ENCODE assay signal across 9 cellular contexts in genomic region chr1:200837931-200838571, GRCh38. TPM values are rescaled to one million over a fixed set of nuclear protein-coding genes. Genes with fewer than 3 reads are reported as not detected.
A peak's percentile ranks its signal among the peaks of the same experiment; 100 is the strongest.
DNase-seq lines count a peak whose midpoint lies in the region; TF ChIP-seq lines count a peak whose summit lies in the region.
"Had no signal": no experiment of that assay in that cellular context is flagged by ENCODE, and none has a peak within 500 bp of the region (broad histone marks: within the 10 kb centered on the region; RNA-seq: fewer than 3 reads in every experiment).

No MANE protein-coding gene starts in this region.

- H3K4me3 ChIP-seq in AG04450 (ENCODE audit: low read depth, low read length), result no peak overlapping the region

- H3K27me3 ChIP-seq in AG04450 (ENCODE audit: control insufficient read depth, insufficient read depth, low read length), result no peaks in the 10 kb centered on the region

- TF ChIP-seq CTCF in AG04450 (IDR thresholded peaks at IDR 0.05; ENCODE audit: low read depth, low read length) (peak; percentile 52), GM13977 (IDR thresholded peaks at IDR 0.05; ENCODE audit: extremely low read depth, insufficient read depth, missing control alignments) (peak; percentile 36)

- CTCF ChIA-PET in AG04450 (lab: Charles Lee), result interaction anchor here (0.5 to 5.3 kb wide), 18 partner anchors 10 to 280 kb away, joined by 3 to 89 read pairs (median 5); partner anchors contain the start of genes DDX59 and KIF14

- POLR2A ChIA-PET in AG04450 (lab: Yijun Ruan, JAX), result no interaction called here

- no peaks in the 10 kb centered on the region for H3K9me3 ChIP-seq in AG04450 (ENCODE audit: control insufficient read depth, insufficient read depth, low read length)

- H3K27ac ChIP-seq in AG04450 (ENCODE audit: low read depth, low read length), result no peak overlapping the region

- no peak for DNase-seq in AG04450 (ENCODE audit: low read depth, low spot score)
- peak; percentile 7 for DNase-seq in GM13977 (ENCODE audit: low spot score)
- DNase-seq in SKM-1 treated with dmso at 0.1 percent for 144 hours (lab: John Stamatoyannopoulos, UW; ENCODE audit: unreplicated experiment), result peak; percentile 27
- peak; percentile 28 for DNase-seq in iris pigment epithelial cell (ENCODE audit: low read depth)
- DNase-seq in iPS-NIHi11 (ENCODE audit: low spot score), result no peak
- no peak for DNase-seq in COLO668 (lab: John Stamatoyannopoulos, UW; ENCODE audit: unreplicated experiment)
- no peak for DNase-seq in stimulated activated CD4-positive, alpha-beta T cell treated with anti-CD3 and anti-CD28 coated beads, Interleukin-2, amount 100 ng/mL, for 24 hours
- DNase-seq in ureter (ENCODE audit: low spot score), result no peak
- DNase-seq: hypothalamus had no signal

- in situ Hi-C loops in GM13977 (cut with MboI; ENCODE audit: low pct_unique_long_range_greater_than_20kb, low sequenced_read_pairs, unreplicated experiment), result no loop called here

RNA-seq across cellular contexts. Expression of gene GPR25, which starts 34.7 kb away (rescaled TPM):
- polyA plus RNA-seq in AG04450 (2011; rRNA removed), result not detected in 2 replicates
- polyA minus RNA-seq in AG04450 (2011; rRNA and poly(A)+ RNA removed), result not detected in 2 replicates
- not detected for total RNA-seq in ureter

RNA-seq across cellular contexts. Expression of gene INAVA, which starts 56.6 kb away (rescaled TPM):
- polyA plus RNA-seq in AG04450 (2011; rRNA removed), result 0.02 and 0.16 TPM in 2 replicates
- polyA minus RNA-seq in AG04450 (2011; rRNA and poly(A)+ RNA removed), result 0.18 TPM in 1 of 2 replicates, not detected in the other
- total RNA-seq in ureter, result 83.2 TPM

Comparison
In these comparisons a context has a peak if more than half of its experiments do, and no peak if none do; other contexts are left out.
1. DNase-seq: peak in GM13977 (single experiment), SKM-1 treated with dmso at 0.1 percent for 144 hours (single experiment) and iris pigment epithelial cell (single experiment); none in AG04450 (single experiment), iPS-NIHi11 (single experiment), COLO668 (single experiment), stimulated activated CD4-positive, alpha-beta T cell treated with anti-CD3 and anti-CD28 coated beads, Interleukin-2, amount 100 ng/mL, for 24 hours (0 of 2) and ureter (single experiment).